In the genomic region with DNA sequence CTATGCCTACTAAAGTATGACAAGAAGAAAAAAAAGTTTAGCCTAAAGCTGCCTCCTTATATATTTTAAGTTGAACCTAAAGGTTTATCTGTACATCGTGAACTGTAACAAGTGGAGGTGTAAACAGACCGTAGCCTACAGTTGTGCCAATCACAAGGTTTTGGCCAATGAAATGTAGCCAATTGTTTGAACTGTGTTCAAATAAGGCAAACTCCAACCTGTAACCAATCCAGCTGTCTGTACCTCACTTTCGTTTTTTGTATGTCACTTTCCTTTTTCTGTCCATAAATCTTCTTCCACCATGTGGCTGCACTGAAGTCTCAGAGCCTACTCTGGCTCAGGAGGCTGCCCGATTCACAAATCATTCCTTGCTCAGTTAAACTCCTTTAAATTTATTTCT, we compare ENCODE assay signal across 2 cellular contexts.
A peak's percentile ranks its signal among the peaks of the same experiment; 100 is the strongest.
TF ChIP-seq lines count a peak whose summit lies in the region.

No MANE protein-coding gene starts in this region.

TF ChIP-seq in endothelial cell of umbilical vein, 7 proteins besides CTCF, POLR2A, EP300 and RAD21 (continued from another document):
- no peak for TF ChIP-seq MAX (IDR thresholded peaks at IDR 0.05; ENCODE audit: insufficient read depth, insufficient read length)
- TF ChIP-seq JUN (IDR thresholded peaks at IDR 0.05; ENCODE audit: borderline replicate concordance, insufficient read depth, insufficient read length, low read depth): no peak
- TF ChIP-seq GATA2 (IDR thresholded peaks at IDR 0.05; ENCODE audit: insufficient read depth, insufficient read length, low read depth, low read length): no peak

TF ChIP-seq in liver, 16 proteins besides CTCF, POLR2A, EP300 and RAD21 (continued from another document):
- TF ChIP-seq REST (IDR thresholded peaks at IDR 0.05) (no peak), TAF1 (conservative IDR thresholded peaks at IDR 0.05) (no peak), GABPA (IDR thresholded peaks at IDR 0.05 in 1 of 2, conservative IDR thresholded peaks at IDR 0.05 in 1 of 2) (no peak), FOXA1 (IDR thresholded peaks at IDR 0.05) (no peak), YY1 (IDR thresholded peaks at IDR 0.05) (no peak), EGR1 (IDR thresholded peaks at IDR 0.05; ENCODE audit: low read depth in 2 of 2) (no peak), JUND (IDR thresholded peaks at IDR 0.05) (no peak), FOXA2 (IDR thresholded peaks at IDR 0.05) (no peak), HNF4G (IDR thresholded peaks at IDR 0.05) (no peak), RXRA (IDR thresholded peaks at IDR 0.05) (peak; percentile 16 to 24), ZBTB33 (IDR thresholded peaks at IDR 0.05) (no peak)
- TF ChIP-seq, protein P1, sequence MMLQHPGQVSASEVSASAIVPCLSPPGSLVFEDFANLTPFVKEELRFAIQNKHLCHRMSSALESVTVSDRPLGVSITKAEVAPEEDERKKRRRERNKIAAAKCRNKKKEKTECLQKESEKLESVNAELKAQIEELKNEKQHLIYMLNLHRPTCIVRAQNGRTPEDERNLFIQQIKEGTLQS (IDR thresholded peaks at IDR 0.05): no peak
